ENCODE assay signal across 20 cellular contexts in the genomic region with DNA sequence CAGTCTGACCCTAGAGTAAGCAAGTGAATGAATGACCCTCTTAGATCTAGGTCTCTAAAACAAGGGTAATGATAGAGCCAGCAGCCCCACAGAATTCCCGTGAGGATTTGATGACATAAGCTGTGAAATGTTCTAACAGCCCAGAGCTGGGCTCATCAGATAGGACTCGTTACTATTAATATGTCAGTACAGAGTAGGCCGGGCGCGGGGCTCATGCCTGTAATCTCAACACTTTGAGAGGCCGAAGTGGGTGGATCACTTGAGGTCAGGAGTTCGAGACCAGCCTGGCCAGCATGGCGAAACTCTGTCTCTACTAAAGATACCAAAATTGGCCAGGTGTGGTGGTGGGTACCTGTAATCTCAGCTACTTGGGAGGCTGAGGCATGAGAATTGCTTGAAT.
DNase-seq lines count a peak whose midpoint lies in the region; ATAC-seq, FAIRE-seq and TF ChIP-seq lines count a peak whose summit lies in the region.
"Had no signal": no experiment of that assay in that cellular context is flagged by ENCODE, and none has a peak within 500 bp of the region (broad histone marks: within the 10 kb centered on the region; RNA-seq: fewer than 3 reads in every experiment).

No MANE protein-coding gene starts in this region.

- no peak overlapping the region for H3K4me3 ChIP-seq in left ventricle myocardium inferior
- H3K4me3 ChIP-seq in kidney (ENCODE audit: low read length in 2 of 2), result no peak overlapping the region
- H3K4me3 ChIP-seq: A549; BLaER1 treated with 17β-estradiol and CSF1 and Interleukin-3, amounts not matched to agents 10 nM and 100 nM had no signal

- FAIRE-seq in kidney (lab: Jason Lieb, UNC), result no peak
- FAIRE-seq: A549, D721Med, G401.6, GM12891, GM19239 had no signal

- DNase-seq in NCI-H82 (lab: John Stamatoyannopoulos, UW), result peak; percentile 1
- no peak for DNase-seq in NCI-H82 treated with DMSO at 0.1 percent for 48 hours (lab: John Stamatoyannopoulos, UW; ENCODE audit: unreplicated experiment)
- DNase-seq in left cardiac atrium, result peak; percentile 43
- DNase-seq in left ventricle myocardium inferior, result no peak
- peak; percentile 45 for DNase-seq in kidney
- DNase-seq: AML-193; Caco-2; Calu3; CD4-positive, alpha-beta T cell; CD8-positive, alpha-beta T cell; DMS79 treated with DMSO at 0.1 percent for 48 hours; GF-D8 had no signal

- H3K36me3 ChIP-seq in left ventricle myocardium inferior, result no peaks in the 10 kb centered on the region
- no peaks in the 10 kb centered on the region for H3K36me3 ChIP-seq in kidney (ENCODE audit: control insufficient read depth in 1 of 2, insufficient read depth in 2 of 2, low read length in 2 of 2)

- no peak for TF ChIP-seq CTCF in left ventricle myocardium inferior (IDR thresholded peaks at IDR 0.05; ENCODE audit: borderline replicate concordance)
- no peak for TF ChIP-seq CTCF in kidney (IDR thresholded peaks at IDR 0.05; ENCODE audit: borderline replicate concordance, extremely low read depth, insufficient read depth)

- H3K4me1 ChIP-seq in left ventricle myocardium inferior (peaks cover 55% of the 10 kb centered on the region), kidney (ENCODE audit: control insufficient read depth in 1 of 2, insufficient read depth in 1 of 2, low read depth in 1 of 2, low read length in 2 of 2) (no peaks in the 10 kb centered on the region)
- H3K4me1 ChIP-seq: A549, Caco-2 had no signal

- no peaks in the 10 kb centered on the region for H3K27me3 ChIP-seq in left ventricle myocardium inferior (ENCODE audit: low read depth)
- H3K27me3 ChIP-seq: BLaER1 treated with 17β-estradiol and CSF1 and Interleukin-3, amounts not matched to agents 10 nM and 100 nM had no signal

- intact Hi-C loops in left cardiac atrium (cut with DNase I), result loop anchor here (10.0 kb wide), 3 partner anchors 258 to 618 kb away; partner anchors contain the start of gene PTPRG (in 1 of the 2)
- intact Hi-C loops in left ventricle myocardium inferior (cut with micrococcal nuclease), result no loop called here
- intact Hi-C loops in kidney (cut with DNase I), result loop anchor here (10.0 kb wide), 1 partner anchor 318 kb away; no protein-coding TSS in a partner anchor

- H3K27ac ChIP-seq in left ventricle myocardium inferior (replicated peaks) (no peak overlapping the region), kidney (ENCODE audit: low read depth in 2 of 2, low read length in 2 of 2) (no peak overlapping the region)
- H3K27ac ChIP-seq: 22Rv1, A549, C4-2B had no signal

- no peak overlapping the region for H3K9ac ChIP-seq in kidney (ENCODE audit: low read length in 2 of 2)
- H3K9ac ChIP-seq: BLaER1 treated with 17β-estradiol and CSF1 and Interleukin-3, amounts not matched to agents 10 nM and 100 nM had no signal

- ATAC-seq in left cardiac atrium, result peak in 1 of 2 donors; percentile 25
- ATAC-seq: A549; CD8-positive, alpha-beta T cell had no signal

- H3K9me3 ChIP-seq in left ventricle myocardium inferior (replicated peaks) (no peaks in the 10 kb centered on the region), kidney (ENCODE audit: control insufficient read depth in 1 of 2, low read length in 2 of 2) (no peaks in the 10 kb centered on the region)
- H3K9me3 ChIP-seq: A549; BLaER1 treated with 17β-estradiol and CSF1 and Interleukin-3, amounts not matched to agents 10 nM and 100 nM; Caco-2 had no signal

Comparison
In these comparisons a context has a peak if more than half of its experiments do, and no peak if none do; other contexts are left out.
1. DNase-seq: peak in NCI-H82 (single experiment), left cardiac atrium (single experiment) and kidney (single experiment); none in NCI-H82 treated with DMSO at 0.1 percent for 48 hours (single experiment) and left ventricle myocardium inferior (single experiment).